ENCODE assay signal across 1 cellular context in genomic region chr15:56971571-56971970, GRCh38.
TF ChIP-seq lines count a peak whose summit lies in the region.

No MANE protein-coding gene starts in this region.

TF ChIP-seq in GM23338, 12 proteins besides CTCF, POLR2A, EP300 and RAD21 (continued from another document):
- no peak for TF ChIP-seq ZNF462 (CRISPR knock-in tag; IDR thresholded peaks at IDR 0.05)
- TF ChIP-seq JUNB (IDR thresholded peaks at IDR 0.05; ENCODE audit: unreplicated experiment) = no peak
